Comparison of ENCODE assay signal across 8 cellular contexts in the genomic region with DNA sequence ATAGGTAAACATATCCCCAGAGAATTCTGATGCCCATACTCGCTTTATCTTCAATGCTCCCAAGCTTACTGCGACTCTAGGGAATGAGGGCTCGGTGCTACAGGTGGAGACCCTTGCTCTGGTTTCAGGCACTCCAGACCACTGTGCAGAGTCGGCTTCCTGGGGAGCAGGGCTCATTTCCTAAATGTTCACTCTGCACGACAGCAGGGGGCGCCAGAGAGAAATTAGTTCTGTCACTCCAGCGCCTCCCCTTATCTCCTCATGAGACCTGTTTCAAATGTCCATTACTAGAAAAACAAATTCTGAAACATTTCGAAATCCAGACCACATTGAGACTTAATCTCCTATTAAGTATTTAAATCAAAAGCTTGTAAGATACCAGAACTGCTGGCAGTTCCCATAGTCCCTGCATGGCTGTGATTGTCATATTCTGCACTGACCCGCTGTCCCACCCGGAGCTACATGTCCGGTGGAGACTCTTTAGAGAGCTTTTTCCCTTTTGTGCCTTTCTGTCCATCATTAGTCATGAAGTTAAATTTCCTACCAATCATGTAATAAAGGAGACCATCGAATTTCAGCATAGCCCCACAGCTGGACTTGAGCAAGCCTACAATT. TPM values are rescaled to one million over a fixed set of nuclear protein-coding genes. Genes with fewer than 3 reads are reported as not detected.
A peak's percentile ranks its signal among the peaks of the same experiment; 100 is the strongest.
DNase-seq lines count a peak whose midpoint lies in the region; FAIRE-seq and TF ChIP-seq lines count a peak whose summit lies in the region.

No MANE protein-coding gene starts in this region.

- FAIRE-seq in GM18507 (lab: Jason Lieb, UNC) = peak; percentile 93

- H3K27me3 ChIP-seq in ACC112 (ENCODE audit: insufficient read depth, low read length) (no peaks in the 10 kb centered on the region), WERI-Rb-1 (ENCODE audit: insufficient read depth, low read depth, severe bottlenecking) (no peaks in the 10 kb centered on the region)

- no peaks in the 10 kb centered on the region for H3K36me3 Mint-ChIP-seq in MCF 10A (ENCODE audit: insufficient read depth, unreplicated experiment)

- H3K4me3 ChIP-seq in ACC112 (ENCODE audit: low read depth, low read length) (no peak overlapping the region), WERI-Rb-1 (ENCODE audit: low read depth, low read length) (no peak overlapping the region)

- H3K27ac ChIP-seq in ACC112 (ENCODE audit: low read depth, low read length) = peak overlapping the region; percentile 1; the same call in 1 of the 2 replicates
- H3K27ac ChIP-seq in WERI-Rb-1 = no peak overlapping the region

- BruUV-seq in MCF 10A (replicated peaks; lab: Mats Ljungman, UMichigan) = no TSS peak

- H3K4me1 Mint-ChIP-seq in MCF 10A (ENCODE audit: insufficient read depth, unreplicated experiment) = peaks cover 53% of the 10 kb centered on the region

- H3K27me3 Mint-ChIP-seq in MCF 10A (ENCODE audit: insufficient read depth, unreplicated experiment) = no peaks in the 10 kb centered on the region

- H3K27ac Mint-ChIP-seq in MCF 10A (ENCODE audit: low read depth, unreplicated experiment) = no peak overlapping the region

- no peak overlapping the region for H3K4me3 Mint-ChIP-seq in MCF 10A (ENCODE audit: unreplicated experiment)

- peaks cover 34% of the 10 kb centered on the region for H3K4me1 ChIP-seq in ACC112 (ENCODE audit: control insufficient read depth, insufficient read depth, low read length, unreplicated experiment)

- DNase-seq in GM18507 (ENCODE audit: extremely low spot score, insufficient read length, low read depth) (peak; percentile 49), NAMALWA (ENCODE audit: low spot score) (peak; percentile 83), WERI-Rb-1 (peak; percentile 65), MCF 10A (ENCODE audit: unreplicated experiment) (peak; percentile 86), inferior parietal cortex (ENCODE audit: extremely low spot score) (peak; percentile 74), NCI-H1436 treated with DMSO at 0.1 percent for 48 hours (lab: John Stamatoyannopoulos, UW) (no peak)
- DNase-seq in stimulated activated CD4-positive, alpha-beta T cell treated with anti-CD3 and anti-CD28 coated beads, Interleukin-15, amount 100 ng/mL, for 24 hours = peak; percentile 90

- POLR2A ChIA-PET in MCF 10A (lab: Yijun Ruan, JAX) = interaction anchor here (0.7 kb wide), 1 partner anchor 184 kb away, joined by 4 read pairs; no protein-coding TSS in a partner anchor

- TF ChIP-seq CTCF in WERI-Rb-1 (IDR thresholded peaks at IDR 0.05; ENCODE audit: low read depth, low read length) = peak; percentile 49
- peak; percentile 71 for TF ChIP-seq CTCF in MCF 10A (IDR thresholded peaks at IDR 0.05; ENCODE audit: unreplicated experiment)

- peaks cover 19% of the 10 kb centered on the region for H3K79me2 ChIP-seq in ACC112 (ENCODE audit: control insufficient read depth, insufficient read depth, low read length, unreplicated experiment)

- CTCF ChIA-PET in MCF 10A (lab: Yijun Ruan, JAX) = interaction anchor here (0.6 to 2.5 kb wide), 33 partner anchors 10 to 1317 kb away, joined by 3 to 14 read pairs (median 4); partner anchors contain the start of gene EPSTI1

- no peaks in the 10 kb centered on the region for H3K9me3 ChIP-seq in WERI-Rb-1 (ENCODE audit: severe bottlenecking)

- intact Hi-C loops in MCF 10A (cut with micrococcal nuclease) = loop anchor here (2.0 to 10.0 kb wide), 7 partner anchors 27 to 905 kb away; partner anchors contain the start of genes CCDC122, ENOX1 and LACC1

- no peak overlapping the region for H2AFZ ChIP-seq in ACC112 (ENCODE audit: low read length, unreplicated experiment)

- H3K36me3 ChIP-seq in ACC112 (ENCODE audit: insufficient read depth, low read length) (peaks cover 14% of the 10 kb centered on the region; the same call in 1 of the 2 replicates), WERI-Rb-1 (no peaks in the 10 kb centered on the region)

- H3K9me3 Mint-ChIP-seq in MCF 10A (ENCODE audit: unreplicated experiment) = no peaks in the 10 kb centered on the region

RNA-seq across cellular contexts. Expression of gene EPSTI1, which starts 22.4 kb away (rescaled TPM):
- not detected in 2 replicates for total RNA-seq in MCF 10A (2022)

RNA-seq across cellular contexts. Expression of gene DNAJC15, which starts 53.7 kb away (rescaled TPM):
- 32.4 and 34.0 TPM in 2 replicates for total RNA-seq in MCF 10A (2022)
